In the genomic region with DNA sequence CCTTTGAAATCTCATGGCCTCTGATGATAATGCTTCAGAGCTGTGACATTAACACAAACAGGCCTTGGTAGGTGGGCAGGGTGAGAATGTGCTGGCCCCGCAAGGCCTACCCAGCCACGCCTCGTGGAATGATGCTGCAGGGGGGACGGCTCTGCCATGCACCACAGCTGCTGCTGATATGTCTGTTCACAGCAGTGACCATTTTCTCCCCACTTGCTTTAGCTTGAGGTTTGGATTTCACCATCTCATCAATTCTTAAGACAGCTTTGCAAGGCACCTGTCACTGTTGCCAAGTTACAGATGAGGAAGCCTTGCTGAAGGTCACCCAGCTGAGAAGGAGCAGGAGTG, we compare ENCODE assay signal across 17 cellular contexts.
DNase-seq lines count a peak whose midpoint lies in the region; ATAC-seq, FAIRE-seq and TF ChIP-seq lines count a peak whose summit lies in the region.
"Had no signal": no experiment of that assay in that cellular context is flagged by ENCODE, and none has a peak within 500 bp of the region (broad histone marks: within the 10 kb centered on the region; RNA-seq: fewer than 3 reads in every experiment).

No MANE protein-coding gene starts in this region.

- FAIRE-seq in urothelium cell line (lab: Jason Lieb, UNC): peak; percentile 27

- H3T11ph ChIP-seq in H9 (ENCODE audit: low read length): no peak overlapping the region

- H3K27ac Mint-ChIP-seq in chondrocyte (ENCODE audit: unreplicated experiment) (no peak overlapping the region), H9 (no peak overlapping the region)
- H3K27ac Mint-ChIP-seq: HFFc6 had no signal

- no peak overlapping the region for H3K9ac ChIP-seq in H9 (ENCODE audit: extremely low read depth, insufficient read length, low read length)

- peaks cover 7% of the 10 kb centered on the region for H3K27me3 Mint-ChIP-seq in chondrocyte (ENCODE audit: low read depth)
- H3K27me3 Mint-ChIP-seq in H9 (ENCODE audit: low read depth): peaks cover 2% of the 10 kb centered on the region; the same call in 1 of the 2 replicates

- DNase-seq in right cardiac atrium (no peak), left ventricle myocardium inferior (no peak), chondrocyte (ENCODE audit: low spot score) (peak; percentile 46), myocyte (ENCODE audit: low read depth) (peak; percentile 8), urothelium cell line (ENCODE audit: low spot score) (no peak), H9 (no peak), SKM-1 (lab: John Stamatoyannopoulos, UW; ENCODE audit: unreplicated experiment) (no peak)
- DNase-seq: EL; HFFc6; KBM-7; MM.1S; NCI-H1048; NCI-H1436; NCI-H187 treated with DMSO at 0.1 percent for 48 hours; NK-92 treated with Interleukin-12 subunit alpha and Interleukin-12 subunit beta, amount 100 ng/mL, for 24 hours had no signal

- intact Hi-C loops in right cardiac atrium (cut with DNase I) (no loop called here), left ventricle myocardium inferior (cut with micrococcal nuclease) (no loop called here)

- no peak overlapping the region for H3K18ac ChIP-seq in H9 (ENCODE audit: insufficient read length, low read depth, low read length)

- H3K36me3 Mint-ChIP-seq in chondrocyte (ENCODE audit: low read depth): no peaks in the 10 kb centered on the region
- H3K36me3 Mint-ChIP-seq in H9 (ENCODE audit: insufficient read depth in 1 of 3, low read depth in 3 of 3): no peaks in the 10 kb centered on the region

- H4K20me1 ChIP-seq in H9 (ENCODE audit: control insufficient read depth, insufficient read depth, insufficient read length): no peaks in the 10 kb centered on the region

- H2BK15ac ChIP-seq in H9 (ENCODE audit: low read depth, low read length): no peak overlapping the region

- H3K9me3 ChIP-seq in right cardiac atrium (ENCODE audit: control insufficient read depth, low read length) (no peaks in the 10 kb centered on the region), left ventricle myocardium inferior (replicated peaks) (no peaks in the 10 kb centered on the region), H9 (ENCODE audit: control insufficient read depth, low read depth, low read length) (no peaks in the 10 kb centered on the region)
- H3K9me3 ChIP-seq: BE2C had no signal

- H2AK5ac ChIP-seq in H9 (ENCODE audit: insufficient read length, low read length): no peak overlapping the region

- no peaks in the 10 kb centered on the region for H3K36me3 ChIP-seq in left ventricle myocardium inferior
- H3K36me3 ChIP-seq: BE2C had no signal

- no peak overlapping the region for H4K8ac ChIP-seq in H9 (replicated peaks; ENCODE audit: insufficient read length, low read depth, low read length)

- no peak overlapping the region for H4K5ac ChIP-seq in H9 (ENCODE audit: insufficient read length, low read depth, low read length)

- peak overlapping the region; percentile 76 for H3K27ac ChIP-seq in right cardiac atrium (ENCODE audit: low read length)
- H3K27ac ChIP-seq in left ventricle myocardium inferior (replicated peaks): no peak overlapping the region
- H3K27ac ChIP-seq in H9 (ENCODE audit: insufficient read length, low read depth, low read length): no peak overlapping the region
- H3K27ac ChIP-seq: RWPE1 had no signal

- H3K4me3 Mint-ChIP-seq in chondrocyte (ENCODE audit: unreplicated experiment) (no peak overlapping the region), H9 (no peak overlapping the region)
- H3K4me3 Mint-ChIP-seq: HFFc6 had no signal

- ATAC-seq in right cardiac atrium: no peak

- no peak overlapping the region for H3K14ac ChIP-seq in H9 (ENCODE audit: insufficient read depth, low read length)

- H3K4me1 ChIP-seq in right cardiac atrium (ENCODE audit: control insufficient read depth, insufficient read depth, low read length) (no peaks in the 10 kb centered on the region), left ventricle myocardium inferior (peaks cover 6% of the 10 kb centered on the region), H9 (ENCODE audit: insufficient read depth, low read length) (no peaks in the 10 kb centered on the region)

- no peak overlapping the region for H3K23ac ChIP-seq in H9 (ENCODE audit: insufficient read length, low read depth, low read length)

- H3K79me2 ChIP-seq in H9 (ENCODE audit: insufficient read depth, low read length): no peaks in the 10 kb centered on the region

- H4K91ac ChIP-seq in H9 (ENCODE audit: insufficient read length, low read depth, low read length): no peak overlapping the region

- H3K9me3 Mint-ChIP-seq in chondrocyte (ENCODE audit: low read depth) (no peaks in the 10 kb centered on the region), H9 (no peaks in the 10 kb centered on the region)
- H3K9me3 Mint-ChIP-seq: HFFc6 had no signal

- no peaks in the 10 kb centered on the region for H3K23me2 ChIP-seq in H9 (ENCODE audit: insufficient read length, low read depth, low read length, poor library complexity, severe bottlenecking)

- no peak overlapping the region for H2BK120ac ChIP-seq in H9 (ENCODE audit: low read depth, low read length, poor library complexity, severe bottlenecking)

- H2BK5ac ChIP-seq in H9 (ENCODE audit: insufficient read length, low read length): no peak overlapping the region

- H3K56ac ChIP-seq in H9 (ENCODE audit: insufficient read length, low read depth, low read length): no peak overlapping the region

- no peak overlapping the region for H2BK12ac ChIP-seq in H9 (ENCODE audit: insufficient read length, low read depth, low read length)

- H3K4me1 Mint-ChIP-seq in chondrocyte (ENCODE audit: low read depth) (peaks cover 5% of the 10 kb centered on the region), H9 (peaks cover 8% of the 10 kb centered on the region in 2 experiments; a peak in 3 of 4 replicates)

- no peak for TF ChIP-seq CTCF in left ventricle myocardium inferior (IDR thresholded peaks at IDR 0.05; ENCODE audit: borderline replicate concordance)
- TF ChIP-seq CTCF in chondrocyte (IDR thresholded peaks at IDR 0.05): no peak
- no peak for TF ChIP-seq CTCF in H9 (conservative IDR thresholded peaks at IDR 0.05)

- H2AFZ ChIP-seq in H9 (ENCODE audit: low read length): no peak overlapping the region

- H3K79me1 ChIP-seq in H9 (ENCODE audit: insufficient read depth, low read depth, low read length, poor library complexity, severe bottlenecking): no peaks in the 10 kb centered on the region

- H2BK20ac ChIP-seq in H9 (ENCODE audit: low read depth, low read length, poor library complexity, severe bottlenecking): no peak overlapping the region

- 69% methylated on average over 4 of the region's 4 CpGs for WGBS in right cardiac atrium
- WGBS in H9 (ENCODE audit: extremely low coverage, insufficient read length, low lambda C conversion rate): no CpG with 5 or more reads among the region's 4 CpGs

- H3K4me2 ChIP-seq in H9 (ENCODE audit: insufficient read depth, insufficient read length, low read length): no peak overlapping the region

- H3K27me3 ChIP-seq in right cardiac atrium (ENCODE audit: control insufficient read depth, insufficient read depth): no peaks in the 10 kb centered on the region
- H3K27me3 ChIP-seq in left ventricle myocardium inferior (ENCODE audit: low read depth): peaks cover 12% of the 10 kb centered on the region
- no peaks in the 10 kb centered on the region for H3K27me3 ChIP-seq in H9 (ENCODE audit: insufficient read depth, low read length)
- H3K27me3 ChIP-seq: BE2C had no signal

- no peak overlapping the region for H3K4ac ChIP-seq in H9 (ENCODE audit: low read depth, low read length)

- no peak overlapping the region for H3K4me3 ChIP-seq in right cardiac atrium (ENCODE audit: low read length)
- no peak overlapping the region for H3K4me3 ChIP-seq in left ventricle myocardium inferior

Comparison
In these comparisons a context has a peak if more than half of its experiments do, and no peak if none do; other contexts are left out.
1. DNase-seq: peak in chondrocyte (single experiment) and myocyte (single experiment); none in right cardiac atrium (0 of 3), left ventricle myocardium inferior (single experiment), urothelium cell line (single experiment), H9 (single experiment) and SKM-1 (single experiment).